8 cellular contexts compared by ENCODE assay signal in genomic region chr22:33919591-33920501, GRCh38. TPM values are rescaled to one million over a fixed set of nuclear protein-coding genes. Genes with fewer than 3 reads are reported as not detected.
DNase-seq lines count a peak whose midpoint lies in the region; ATAC-seq lines count a peak whose summit lies in the region.

Gene LARGE1, minus strand, starts transcription at chr22:33920476.

- no peaks in the 10 kb centered on the region for H3K9me3 ChIP-seq in neuron (ENCODE audit: low read length)

- peaks cover 6% of the 10 kb centered on the region for H3K36me3 ChIP-seq in neuron (ENCODE audit: insufficient read depth, low read length)

- peak; percentile 25 for ATAC-seq in HG03354 (IDR thresholded peaks at IDR 0.05; ENCODE audit: poor library complexity, severe bottlenecking, unreplicated experiment)
- ATAC-seq in activated CD8-positive, alpha-beta T cell treated with anti-CD3 and anti-CD28 coated beads, Interleukin-2, amount 10 ng/mL, durations not matched to agents 7 days and 5 days, result no peak

- POLR2A ChIA-PET in activated CD8-positive, alpha-beta T cell treated with anti-CD3 and anti-CD28 coated beads, Interleukin-2, amount 10 ng/mL, durations not matched to agents 7 days and 5 days (lab: Charles Lee), result no interaction called here

- peaks cover 1% of the 10 kb centered on the region for H3K36me3 Mint-ChIP-seq in activated CD8-positive, alpha-beta T cell treated with anti-CD3 and anti-CD28 coated beads, Interleukin-2, amount 10 ng/mL, durations not matched to agents 7 days and 5 days (ENCODE audit: low read depth)

- peak; percentile 16 for DNase-seq in activated T-cell treated with anti-CD3 and anti-CD28 coated beads, Interleukin-2, amount 50 U/mL, for 1 hour
- DNase-seq in activated T-cell treated with anti-CD3 and anti-CD28 coated beads for 4 hours, result no peak
- DNase-seq in activated CD8-positive, alpha-beta T cell treated with anti-CD3 and anti-CD28 coated beads, Interleukin-2, amount 10 ng/mL, durations not matched to agents 7 days and 5 days, result no peak
- DNase-seq in globus pallidus (ENCODE audit: low spot score), result peak; percentile 20
- no peak for DNase-seq in SIG-M5 treated with dmso at 0.1 percent for 504 hours (lab: John Stamatoyannopoulos, UW; ENCODE audit: unreplicated experiment)
- no peak for DNase-seq in central memory CD4-positive, alpha-beta T cell

- peaks cover 15% of the 10 kb centered on the region for H3K4me1 Mint-ChIP-seq in activated CD8-positive, alpha-beta T cell treated with anti-CD3 and anti-CD28 coated beads, Interleukin-2, amount 10 ng/mL, durations not matched to agents 7 days and 5 days (ENCODE audit: low read depth)

- H3K4me1 ChIP-seq in neuron (ENCODE audit: insufficient read depth, low read length), result peaks cover 46% of the 10 kb centered on the region

- H3K4me3 Mint-ChIP-seq in activated CD8-positive, alpha-beta T cell treated with anti-CD3 and anti-CD28 coated beads, Interleukin-2, amount 10 ng/mL, durations not matched to agents 7 days and 5 days, result peak within 1 kb of the TSS; percentile 57

- no peaks in the 10 kb centered on the region for H3K9me3 Mint-ChIP-seq in activated CD8-positive, alpha-beta T cell treated with anti-CD3 and anti-CD28 coated beads, Interleukin-2, amount 10 ng/mL, durations not matched to agents 7 days and 5 days (ENCODE audit: insufficient read depth)

- peak within 1 kb of the TSS; percentile 94 for H2AFZ ChIP-seq in neuron (ENCODE audit: low read depth, low read length)

- H3K4me3 ChIP-seq in neuron (ENCODE audit: low read length), result peak within 1 kb of the TSS; percentile 98

- no peak within 1 kb of the TSS for H3K27ac Mint-ChIP-seq in activated CD8-positive, alpha-beta T cell treated with anti-CD3 and anti-CD28 coated beads, Interleukin-2, amount 10 ng/mL, durations not matched to agents 7 days and 5 days

- CTCF ChIA-PET in activated CD8-positive, alpha-beta T cell treated with anti-CD3 and anti-CD28 coated beads, Interleukin-2, amount 10 ng/mL, durations not matched to agents 7 days and 5 days (lab: Charles Lee), result interaction anchor here (0.6 kb wide), 1 partner anchor 13 kb away, joined by 3 read pairs; no protein-coding TSS in a partner anchor

- H3K27me3 Mint-ChIP-seq in activated CD8-positive, alpha-beta T cell treated with anti-CD3 and anti-CD28 coated beads, Interleukin-2, amount 10 ng/mL, durations not matched to agents 7 days and 5 days (ENCODE audit: low read depth), result peaks cover 49% of the 10 kb centered on the region

- H3K27me3 ChIP-seq in neuron (ENCODE audit: insufficient read depth, low read length), result no peaks in the 10 kb centered on the region

RNA-seq across cellular contexts. Expression of gene LARGE1, which starts in this region (rescaled TPM):
- total RNA-seq in activated CD8-positive, alpha-beta T cell treated with anti-CD3 and anti-CD28 coated beads, Interleukin-2, amount 10 ng/mL, durations not matched to agents 7 days and 5 days, result under 1 TPM; 0.18 to 0.58 TPM

Comparison
In these comparisons a context has a peak if more than half of its experiments do, and no peak if none do; other contexts are left out.
1. DNase-seq: peak in activated T-cell treated with anti-CD3 and anti-CD28 coated beads, Interleukin-2, amount 50 U/mL, for 1 hour (single experiment) and globus pallidus (single experiment); none in activated T-cell treated with anti-CD3 and anti-CD28 coated beads for 4 hours (single experiment), activated CD8-positive, alpha-beta T cell treated with anti-CD3 and anti-CD28 coated beads, Interleukin-2, amount 10 ng/mL, durations not matched to agents 7 days and 5 days (single experiment), SIG-M5 treated with dmso at 0.1 percent for 504 hours (single experiment) and central memory CD4-positive, alpha-beta T cell (single experiment).